24 cellular contexts compared by ENCODE assay signal in genomic region chr2:52327641-52328040, GRCh38.
DNase-seq lines count a peak whose midpoint lies in the region; ATAC-seq, FAIRE-seq and TF ChIP-seq lines count a peak whose summit lies in the region.
"Had no signal": no experiment of that assay in that cellular context is flagged by ENCODE, and none has a peak within 500 bp of the region (broad histone marks: within the 10 kb centered on the region; RNA-seq: fewer than 3 reads in every experiment).

No MANE protein-coding gene starts in this region.

- H3K4me3 Mint-ChIP-seq in endothelial cell (ENCODE audit: unreplicated experiment) = no peak overlapping the region
- H3K4me3 Mint-ChIP-seq: B cell; CD4-positive, CD25-positive, alpha-beta regulatory T cell; CD8-positive, alpha-beta T cell; H9; HFFc6 had no signal

- POLR2A ChIA-PET in GM12878 (lab: Charles Lee) = no interaction called here

- H3K27ac Mint-ChIP-seq in endothelial cell (ENCODE audit: unreplicated experiment) = no peak overlapping the region
- H3K27ac Mint-ChIP-seq: B cell; CD4-positive, CD25-positive, alpha-beta regulatory T cell; CD8-positive, alpha-beta T cell; H9; HFFc6 had no signal

- no peaks in the 10 kb centered on the region for H3K27me3 ChIP-seq in Karpas-422 (ENCODE audit: low read length)
- H3K27me3 ChIP-seq in GM12878 (replicated peaks in 1 of 2; ENCODE audit: control insufficient read depth in 2 of 2, insufficient read depth in 2 of 2, low read length in 1 of 2) = no peaks in the 10 kb centered on the region
- H3K27me3 ChIP-seq: BLaER1 had no signal

- no peaks in the 10 kb centered on the region for H3K9me2 ChIP-seq in Karpas-422 (replicated peaks; ENCODE audit: insufficient read depth, low read length)

- no peak for FAIRE-seq in GM12878 (lab: Jason Lieb, UNC)
- FAIRE-seq in H54 (lab: Jason Lieb, UNC) = no peak
- FAIRE-seq: A204.1, GM12892, H1 had no signal

- H3K4me1 Mint-ChIP-seq in endothelial cell (ENCODE audit: unreplicated experiment) = no peaks in the 10 kb centered on the region
- H3K4me1 Mint-ChIP-seq: B cell; CD4-positive, CD25-positive, alpha-beta regulatory T cell; H9 had no signal

- H3K9ac ChIP-seq in Karpas-422 (ENCODE audit: low read length) (no peak overlapping the region), GM12878 (ENCODE audit: control insufficient read depth, insufficient read depth, low read length) (no peak overlapping the region)
- H3K9ac ChIP-seq: BLaER1, GM23248 had no signal

- no TSS peak for BruUV-seq in GM12878 (replicated peaks; lab: Mats Ljungman, UMichigan)

- H3K9me3 ChIP-seq in Karpas-422 (ENCODE audit: low read length) = peaks cover 16% of the 10 kb centered on the region
- H3K9me3 ChIP-seq in GM12878 (replicated peaks; ENCODE audit: control insufficient read depth, insufficient read depth, low read length) = no peaks in the 10 kb centered on the region; the same call in 2 of the 3 replicates

- no peak for TF ChIP-seq EP300 in GM12878 (IDR thresholded peaks at IDR 0.05; ENCODE audit: borderline replicate concordance in 1 of 2, control insufficient read depth in 1 of 2, low read depth in 2 of 2, low read length in 2 of 2)

- RAD21 ChIA-PET in GM12878 (lab: Charles Lee; ENCODE audit: unreplicated experiment) = no interaction called here

- no peak overlapping the region for H2AFZ ChIP-seq in Karpas-422 (ENCODE audit: low read length)
- no peak overlapping the region for H2AFZ ChIP-seq in GM12878 (ENCODE audit: control insufficient read depth, low read depth, low read length)
- H2AFZ ChIP-seq: GM23248 had no signal

- H3K27ac ChIP-seq in Karpas-422 (ENCODE audit: low read length) (no peak overlapping the region), GM12878 (ENCODE audit: control insufficient read depth, insufficient read depth) (no peak overlapping the region)
- H3K27ac ChIP-seq: 22Rv1, BLaER1, C4-2B, GM23248 had no signal

- intact Hi-C loops in GM12878 (cut with micrococcal nuclease; ENCODE audit: unreplicated experiment) = no loop called here

- H3K9me3 Mint-ChIP-seq in endothelial cell (ENCODE audit: unreplicated experiment) = no peaks in the 10 kb centered on the region

- in situ Hi-C loops in GM12878 (cut with MboI) = no loop called here

- no peak for TF ChIP-seq RAD21 in GM12878 (IDR thresholded peaks at IDR 0.05; ENCODE audit: insufficient read depth, low read depth, low read length)

- TF ChIP-seq CTCF in GM12878 (IDR thresholded peaks at IDR 0.05 in 2 of 3, conservative IDR thresholded peaks at IDR 0.05 in 1 of 3; ENCODE audit: control insufficient read depth in 2 of 3, extremely low read depth in 1 of 3, insufficient read depth in 1 of 3, low read depth in 3 of 3, low read length in 3 of 3) = no peak
- TF ChIP-seq CTCF in endothelial cell (IDR thresholded peaks at IDR 0.05; ENCODE audit: unreplicated experiment) = no peak

- CTCF ChIA-PET in GM12878 (lab: Yijun Ruan, JAX) = no interaction called here

- H3K4me2 ChIP-seq in Karpas-422 (ENCODE audit: low read depth, low read length, poor library complexity, severe bottlenecking) (no peak overlapping the region), GM12878 (ENCODE audit: control insufficient read depth, insufficient read depth) (no peak overlapping the region)
- H3K4me2 ChIP-seq: BLaER1 had no signal

- no peak for ATAC-seq in GM12878
- ATAC-seq: CD8-positive, alpha-beta T cell; HCT116 had no signal

- H4K20me1 ChIP-seq in Karpas-422 (ENCODE audit: insufficient read depth, low read depth, low read length) = no peaks in the 10 kb centered on the region
- no peaks in the 10 kb centered on the region for H4K20me1 ChIP-seq in GM12878 (ENCODE audit: control insufficient read depth, insufficient read depth)
- H4K20me1 ChIP-seq: BLaER1 had no signal

- no peaks in the 10 kb centered on the region for H3K4me1 ChIP-seq in Karpas-422 (ENCODE audit: low read length)
- H3K4me1 ChIP-seq in GM12878 (ENCODE audit: control insufficient read depth, insufficient read depth, low read length) = no peaks in the 10 kb centered on the region
- H3K4me1 ChIP-seq: BLaER1, Caco-2 had no signal

- H3K4me3 ChIP-seq in Karpas-422 (ENCODE audit: low read length) (no peak overlapping the region), GM12878 (no peak overlapping the region)
- H3K4me3 ChIP-seq: BLaER1, GM23248 had no signal

- peak; percentile 14 for DNase-seq in DMS 273 (lab: John Stamatoyannopoulos, UW; ENCODE audit: unreplicated experiment)
- DNase-seq in DMS 273 treated with DMSO at 0.1 percent for 48 hours (lab: John Stamatoyannopoulos, UW) = no peak
- peak; percentile 43 for DNase-seq in Karpas-422
- no peak for DNase-seq in GM12878 (ENCODE audit: low read depth, low spot score)
- no peak for DNase-seq in T1000 (lab: John Stamatoyannopoulos, UW)
- no peak for DNase-seq in endothelial cell (ENCODE audit: low spot score)
- no peak for DNase-seq in H54 (ENCODE audit: insufficient read length, low spot score)
- DNase-seq: Caco-2; CD4-positive, CD25-positive, alpha-beta regulatory T cell; CD8-positive, alpha-beta T cell; DMS53; DMS79 treated with DMSO at 0.1 percent for 48 hours; GF-D8; GM23248; H9; HFFc6 had no signal

- no peaks in the 10 kb centered on the region for H3K79me2 ChIP-seq in Karpas-422 (ENCODE audit: low read length)
- H3K79me2 ChIP-seq in GM12878 (ENCODE audit: control insufficient read depth, insufficient read depth, low read length) = no peaks in the 10 kb centered on the region

- WGBS in GM12878 (ENCODE audit: insufficient coverage, insufficient replicate concordance, low lambda C conversion rate, missing lambda C conversion rate) = 46% methylated on average over 2 of the region's 2 CpGs

- no peaks in the 10 kb centered on the region for H3K36me3 Mint-ChIP-seq in endothelial cell (ENCODE audit: low read depth, unreplicated experiment)
- H3K36me3 Mint-ChIP-seq: CD4-positive, CD25-positive, alpha-beta regulatory T cell; CD8-positive, alpha-beta T cell had no signal

- H3K36me3 ChIP-seq in Karpas-422 (ENCODE audit: insufficient read depth, low read length) = no peaks in the 10 kb centered on the region
- H3K36me3 ChIP-seq in GM12878 (ENCODE audit: control insufficient read depth in 2 of 2, insufficient read depth in 2 of 2, low read length in 1 of 2) = no peaks in the 10 kb centered on the region
- H3K36me3 ChIP-seq: BLaER1 had no signal

- peaks cover 3% of the 10 kb centered on the region for H3K27me3 Mint-ChIP-seq in endothelial cell (ENCODE audit: unreplicated experiment)
- H3K27me3 Mint-ChIP-seq: B cell; CD4-positive, CD25-positive, alpha-beta regulatory T cell had no signal

- SMC1A ChIA-PET in GM12878 (lab: Charles Lee; ENCODE audit: uncharacterized antibody, unreplicated experiment) = no interaction called here

- no peak for TF ChIP-seq POLR2A in GM12878 (IDR thresholded peaks at IDR 0.05; ENCODE audit: low read depth, low read length)
- no peak for TF ChIP-seq POLR2A in H54 (IDR thresholded peaks at IDR 0.05; ENCODE audit: low read depth, low read length)

TF ChIP-seq in GM12878, 131 proteins besides CTCF, POLR2A, EP300 and RAD21:
- 0 out of 2 replicates have a peak, but pooled peaks have one; percentile 43 for TF ChIP-seq CBX5 (IDR thresholded peaks at IDR 0.05; ENCODE audit: low read depth)
- no peak for TF ChIP-seq MXI1 (IDR thresholded peaks at IDR 0.05; ENCODE audit: low read depth, low read length)

Comparison
In these comparisons a context has a peak if more than half of its experiments do, and no peak if none do; other contexts are left out.
1. DNase-seq: peak in DMS 273 (single experiment) and Karpas-422 (single experiment); none in DMS 273 treated with DMSO at 0.1 percent for 48 hours (single experiment), GM12878 (single experiment), T1000 (single experiment), endothelial cell (single experiment) and H54 (single experiment).